In the genomic region with DNA sequence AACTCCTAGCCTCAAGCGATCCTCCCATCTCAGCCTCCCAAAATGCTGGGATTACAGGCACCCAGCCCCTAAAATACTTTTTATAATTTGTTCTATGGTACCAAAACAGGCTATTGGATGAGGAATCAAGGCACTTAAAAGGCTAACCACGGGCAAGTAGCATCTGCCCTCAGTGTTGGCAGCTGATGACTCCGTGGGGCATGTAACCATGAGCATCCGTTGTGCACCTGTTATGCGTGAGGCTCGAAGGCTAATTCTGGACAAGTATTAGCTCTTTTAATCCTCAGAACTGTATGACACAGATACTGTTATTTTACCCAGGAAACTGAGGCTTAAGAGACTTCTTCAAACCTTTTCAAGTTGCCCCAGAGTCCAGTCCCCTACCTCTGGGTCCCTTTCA, we compare ENCODE assay signal across 16 cellular contexts. TPM values are rescaled to one million over a fixed set of nuclear protein-coding genes. Genes with fewer than 3 reads are reported as not detected.
A peak's percentile ranks its signal among the peaks of the same experiment; 100 is the strongest.
DNase-seq lines count a peak whose midpoint lies in the region; ATAC-seq and TF ChIP-seq lines count a peak whose summit lies in the region.
"Had no signal": no experiment of that assay in that cellular context is flagged by ENCODE, and none has a peak within 500 bp of the region (broad histone marks: within the 10 kb centered on the region; RNA-seq: fewer than 3 reads in every experiment).

No MANE protein-coding gene starts in this region.

- H3K27ac ChIP-seq in RWPE1, result peak overlapping the region; percentile 1; the same call in 1 of the 2 replicates

- H3K27ac Mint-ChIP-seq in activated T-cell treated with anti-CD3 and anti-CD28 coated beads, Interleukin-2, amount 50 U/mL, for 24 hours, result peak overlapping the region; percentile 5
- H3K27ac Mint-ChIP-seq: CD4-positive, alpha-beta T cell had no signal

- no peak for ATAC-seq in activated T-cell treated with anti-CD3 and anti-CD28 coated beads, Interleukin-2, amount 50 U/mL, for 4 hours
- ATAC-seq in sciatic nerve, result no peak
- no peak for ATAC-seq in GM18517 (IDR thresholded peaks at IDR 0.05; ENCODE audit: unreplicated experiment)
- ATAC-seq: GM12878 had no signal

- H3K4me1 Mint-ChIP-seq in activated T-cell treated with anti-CD3 and anti-CD28 coated beads, Interleukin-2, amount 50 U/mL, for 24 hours (ENCODE audit: low read depth), result peaks cover 19% of the 10 kb centered on the region
- peaks cover 5% of the 10 kb centered on the region for H3K4me1 Mint-ChIP-seq in activated T-cell treated with anti-CD3 and anti-CD28 coated beads, Interleukin-2, amount 50 U/mL, for 4 hours (ENCODE audit: low read depth)

- POLR2A ChIA-PET in RWPE1 (lab: Yijun Ruan, JAX; ENCODE audit: low non-redundant PET), result no interaction called here

- DNase-seq in activated T-cell treated with anti-CD3 and anti-CD28 coated beads, Interleukin-2, amount 50 U/mL, for 24 hours, result no peak
- DNase-seq in activated T-cell treated with anti-CD3 and anti-CD28 coated beads, Interleukin-2, amount 50 U/mL, for 4 hours, result no peak
- no peak for DNase-seq in RWPE1 (ENCODE audit: low spot score)
- peak; percentile 94 for DNase-seq in myocyte (ENCODE audit: low read depth)
- DNase-seq in sciatic nerve (ENCODE audit: low spot score), result peak; percentile 32
- no peak for DNase-seq in COR-L47 (lab: John Stamatoyannopoulos, UW)
- no peak for DNase-seq in lower leg skin (ENCODE audit: low spot score in 2 of 2)
- DNase-seq: 8988T; ACHN; C1 segment of cervical spinal cord; CD4-positive, alpha-beta T cell; DMS79; GOT3 had no signal

- TF ChIP-seq CTCF in RWPE1 (conservative IDR thresholded peaks at IDR 0.05; ENCODE audit: low read depth) (no peak), lower leg skin (IDR thresholded peaks at IDR 0.05) (no peak)

- TF ChIP-seq POLR2A in lower leg skin (IDR thresholded peaks at IDR 0.05), result no peak

- CTCF ChIA-PET in RWPE1 (lab: Yijun Ruan, JAX), result no interaction called here

- H3K27me3 Mint-ChIP-seq in activated T-cell treated with anti-CD3 and anti-CD28 coated beads, Interleukin-2, amount 50 U/mL, for 24 hours, result no peaks in the 10 kb centered on the region
- no peaks in the 10 kb centered on the region for H3K27me3 Mint-ChIP-seq in activated T-cell treated with anti-CD3 and anti-CD28 coated beads, Interleukin-2, amount 50 U/mL, for 4 hours (ENCODE audit: low read depth)
- H3K27me3 Mint-ChIP-seq: CD4-positive, alpha-beta T cell had no signal

- WGBS in lower leg skin, 2 donors, result 87 to 88% methylated on average over 6 of the region's 6 CpGs

- H3K4me3 Mint-ChIP-seq in activated T-cell treated with anti-CD3 and anti-CD28 coated beads, Interleukin-2, amount 50 U/mL, for 24 hours, result no peak overlapping the region
- no peak overlapping the region for H3K4me3 Mint-ChIP-seq in activated T-cell treated with anti-CD3 and anti-CD28 coated beads, Interleukin-2, amount 50 U/mL, for 4 hours
- H3K4me3 Mint-ChIP-seq: CD4-positive, alpha-beta T cell had no signal

- H3K36me3 Mint-ChIP-seq in activated T-cell treated with anti-CD3 and anti-CD28 coated beads, Interleukin-2, amount 50 U/mL, for 24 hours (ENCODE audit: low read depth), result peaks cover 90% of the 10 kb centered on the region
- peaks cover 44% of the 10 kb centered on the region for H3K36me3 Mint-ChIP-seq in activated T-cell treated with anti-CD3 and anti-CD28 coated beads, Interleukin-2, amount 50 U/mL, for 4 hours (ENCODE audit: insufficient read depth)

- H3K9me3 Mint-ChIP-seq in activated T-cell treated with anti-CD3 and anti-CD28 coated beads, Interleukin-2, amount 50 U/mL, for 24 hours, result no peaks in the 10 kb centered on the region
- no peaks in the 10 kb centered on the region for H3K9me3 Mint-ChIP-seq in activated T-cell treated with anti-CD3 and anti-CD28 coated beads, Interleukin-2, amount 50 U/mL, for 4 hours
- H3K9me3 Mint-ChIP-seq: CD4-positive, alpha-beta T cell had no signal

- intact Hi-C loops in sciatic nerve (cut with DNase I), result no loop called here
- intact Hi-C loops in lower leg skin (cut with DNase I; ENCODE audit: low total_unique reads), result no loop called here

- no peak overlapping the region for H3K4me3 ChIP-seq in lower leg skin (ENCODE audit: low read depth, poor library complexity, severe bottlenecking)
- H3K4me3 ChIP-seq: GM12878, HAP-1 had no signal

RNA-seq across cellular contexts. Expression of gene WDR73, which starts 10.2 kb away (rescaled TPM):
- 10 to 100 TPM; 31.1 to 38.8 (median 36.0) TPM for total RNA-seq in activated T-cell treated with anti-CD3 and anti-CD28 coated beads, Interleukin-2, amount 50 U/mL, for 4 hours
- total RNA-seq in myocyte, result 18.9 and 24.5 TPM in 2 replicates
- polyA plus RNA-seq in myocyte (2012), result 18.9 TPM
- 29.5 TPM for total RNA-seq in sciatic nerve
- 10 to 100 TPM in 3 of 4 donors, 1 to 10 TPM in 1; 10.0 to 26.5 (median 18.9) TPM for total RNA-seq in lower leg skin

RNA-seq across cellular contexts. Expression of gene NMB, which starts 14.2 kb away (rescaled TPM):
- 10 to 100 TPM in 1 of 3 donors, 1 to 10 TPM in 2; 9.1 to 12.0 (median 9.3) TPM for total RNA-seq in activated T-cell treated with anti-CD3 and anti-CD28 coated beads, Interleukin-2, amount 50 U/mL, for 4 hours
- total RNA-seq in myocyte (1.7 and 4.9 TPM in 2 replicates), sciatic nerve (15.4 TPM), lower leg skin (1 to 10 TPM in 3 of 4 donors, under 1 TPM in 1; 0.88 to 5.7 (median 3.5) TPM)
- polyA plus RNA-seq in myocyte (2012), result 3.1 TPM

RNA-seq across cellular contexts. Expression of gene ZSCAN2, which starts 43.0 kb away (rescaled TPM):
- total RNA-seq in activated T-cell treated with anti-CD3 and anti-CD28 coated beads, Interleukin-2, amount 50 U/mL, for 4 hours, result 1 to 10 TPM; 6.3 to 9.3 (median 6.6) TPM
- total RNA-seq in myocyte (13.3 and 20.1 TPM in 2 replicates), sciatic nerve (8.5 TPM), lower leg skin (10 to 100 TPM in 1 of 4 donors, 1 to 10 TPM in 3; 3.0 to 11.4 (median 6.7) TPM)
- 16.1 TPM for polyA plus RNA-seq in myocyte (2012)

Comparison
In these comparisons a context has a peak if more than half of its experiments do, and no peak if none do; other contexts are left out.
1. DNase-seq: peak in myocyte (single experiment) and sciatic nerve (single experiment); none in activated T-cell treated with anti-CD3 and anti-CD28 coated beads, Interleukin-2, amount 50 U/mL, for 24 hours (single experiment), activated T-cell treated with anti-CD3 and anti-CD28 coated beads, Interleukin-2, amount 50 U/mL, for 4 hours (single experiment), RWPE1 (single experiment), COR-L47 (single experiment) and lower leg skin (0 of 2).